19 cellular contexts compared by ENCODE assay signal in genomic region chr22:50435701-50436115, GRCh38. TPM values are rescaled to one million over a fixed set of nuclear protein-coding genes. Genes with fewer than 3 reads are reported as not detected.
DNase-seq lines count a peak whose midpoint lies in the region; ATAC-seq, FAIRE-seq and TF ChIP-seq lines count a peak whose summit lies in the region.
"Had no signal": no experiment of that assay in that cellular context is flagged by ENCODE, and none has a peak within 500 bp of the region (broad histone marks: within the 10 kb centered on the region; RNA-seq: fewer than 3 reads in every experiment).

No MANE protein-coding gene starts in this region.

- H3K79me2 ChIP-seq in keratinocyte (ENCODE audit: control insufficient read depth, insufficient read depth, low read length), result no peaks in the 10 kb centered on the region

- no peaks in the 10 kb centered on the region for H3K4me1 ChIP-seq in heart right ventricle
- H3K4me1 ChIP-seq in keratinocyte (ENCODE audit: control insufficient read depth, extremely low read depth, insufficient read depth, low read length), result peaks cover 9% of the 10 kb centered on the region

- WGBS in heart right ventricle, 2 donors, result 80 to 83% methylated on average over 10 of the region's 10 CpGs

- FAIRE-seq in bronchial epithelial cell (lab: Jason Lieb, UNC) (peak; percentile 76), keratinocyte (lab: Jason Lieb, UNC) (peak; percentile 73)
- FAIRE-seq: H1, K562 had no signal

- no peaks in the 10 kb centered on the region for H4K20me1 ChIP-seq in keratinocyte (ENCODE audit: control insufficient read depth, extremely low read depth, insufficient read depth, low read length)

- TF ChIP-seq CTCF in heart right ventricle (IDR thresholded peaks at IDR 0.05) (no peak), bronchial epithelial cell (IDR thresholded peaks at IDR 0.05; ENCODE audit: insufficient read depth, low read length, severe bottlenecking) (no peak), keratinocyte (optimal IDR thresholded peaks at IDR 0.05 in 1 of 3, IDR thresholded peaks at IDR 0.05 in 1 of 3, conservative IDR thresholded peaks at IDR 0.05 in 1 of 3; ENCODE audit: extremely low read depth in 1 of 3, insufficient read depth in 2 of 3, low read length in 3 of 3) (no peak)

- DNase-seq in Right ventricle myocardium superior, result peak; percentile 23
- no peak for DNase-seq in heart right ventricle
- DNase-seq in bronchial epithelial cell (ENCODE audit: low read depth), result peak; percentile 54
- DNase-seq in keratinocyte (ENCODE audit: low read depth, low spot score), result no peak
- DNase-seq in KBM-7, result no peak
- DNase-seq in amniotic stem cell (lab: John Stamatoyannopoulos, UW), result no peak
- DNase-seq: C1 segment of cervical spinal cord, DMS79, NCI-H1417, NCI-H187, NCI-H2107, NCI-H2227 treated with DMSO at 0.1 percent for 48 hours, NCI-H510A treated with DMSO at 0.1 percent for 48 hours, NCI-H774, OCI-M1 had no signal

- in situ Hi-C loops in KBM-7 (cut with MboI; ENCODE audit: low pct_unique_long_range_greater_than_20kb, low sequenced_read_pairs), result loop anchor here (10.0 kb wide), 1 partner anchor 49 kb away; the partner anchor contains the start of genes ADM2 and MIOX

- ATAC-seq in Right ventricle myocardium superior (ENCODE audit: poor library complexity) (no peak), heart right ventricle (no peak), GM18520 (IDR thresholded peaks at IDR 0.05; ENCODE audit: unreplicated experiment) (no peak)
- ATAC-seq: K562 had no signal

- no peak overlapping the region for H3K9ac ChIP-seq in keratinocyte (ENCODE audit: control insufficient read depth, extremely low read depth, insufficient read depth, low read length)

- H2AFZ ChIP-seq in keratinocyte (ENCODE audit: control insufficient read depth, low read length), result no peak overlapping the region

- H3K4me3 ChIP-seq in heart right ventricle, result no peak overlapping the region
- no peak overlapping the region for H3K4me3 ChIP-seq in bronchial epithelial cell (ENCODE audit: low read depth, low read length)
- H3K4me3 ChIP-seq in keratinocyte (ENCODE audit: control insufficient read depth in 2 of 3, extremely low read depth in 1 of 3, insufficient read depth in 2 of 3, low read depth in 1 of 3, low read length in 3 of 3), result no peak overlapping the region
- H3K4me3 ChIP-seq: K562 had no signal

- H3K27ac ChIP-seq in heart right ventricle, result no peak overlapping the region
- H3K27ac ChIP-seq in keratinocyte (ENCODE audit: control insufficient read depth, insufficient read depth, low read length), result peak overlapping the region; percentile 6

- no peak overlapping the region for H3K4me2 ChIP-seq in keratinocyte (ENCODE audit: control insufficient read depth, extremely low read depth, insufficient read depth, low read depth, low read length)

- H3K9me1 ChIP-seq in keratinocyte (ENCODE audit: control insufficient read depth, extremely low read depth, insufficient read depth, low read length), result no peaks in the 10 kb centered on the region

- H3K27me3 ChIP-seq in heart right ventricle (no peaks in the 10 kb centered on the region), bronchial epithelial cell (ENCODE audit: control insufficient read depth, insufficient read depth, low read length) (no peaks in the 10 kb centered on the region), keratinocyte (ENCODE audit: control insufficient read depth, extremely low read depth, insufficient read depth, low read length) (no peaks in the 10 kb centered on the region)

- H3K36me3 ChIP-seq in heart right ventricle (peaks cover 4 to 84% (median 53%) of the 10 kb centered on the region in 9 donors), bronchial epithelial cell (ENCODE audit: control insufficient read depth, insufficient read depth, low read length) (peaks cover 40% of the 10 kb centered on the region), keratinocyte (ENCODE audit: control insufficient read depth in 2 of 2, extremely low read depth in 1 of 2, insufficient read depth in 2 of 2, low read length in 2 of 2) (peaks cover 14 to 47% of the 10 kb centered on the region in 2 experiments)

- dilution Hi-C loops in keratinocyte (cut with MboI; ENCODE audit: extremely low pct_ligation_motif_present, low sequenced_read_pairs), result no loop called here

- intact Hi-C loops in Right ventricle myocardium superior (cut with DNase I) (no loop called here), heart right ventricle (cut with DNase I) (no loop called here)

- H3K9me3 ChIP-seq in heart right ventricle (no peaks in the 10 kb centered on the region), keratinocyte (ENCODE audit: control insufficient read depth, low read depth, low read length) (no peaks in the 10 kb centered on the region)

RNA-seq across cellular contexts. Expression of gene SBF1, which starts 39.1 kb away (rescaled TPM):
- total RNA-seq in Right ventricle myocardium superior, result 46.6 TPM
- total RNA-seq in heart right ventricle, result 10 to 100 TPM; 41.0 to 73.0 (median 49.7) TPM
- 10 to 100 TPM; 43.2 to 48.6 TPM for polyA plus RNA-seq in heart right ventricle
- total RNA-seq in bronchial epithelial cell, result 123 and 129 TPM in 2 replicates
- polyA plus RNA-seq in keratinocyte, result 16.2 to 34.4 TPM (median 25.8 TPM) in 3 replicates
- 29.5 TPM for polyA plus RNA-seq in keratinocyte (2011; ENCODE audit: low read depth)
- 13.8 and 31.0 TPM in 2 replicates for polyA plus RNA-seq in keratinocyte (2011; cell fraction: cytosol; rRNA removed)
- 54.5 and 72.8 TPM in 2 replicates for polyA plus RNA-seq in keratinocyte (2011; cell fraction: nucleus; rRNA removed)
- 41.6 and 46.7 TPM in 2 replicates for polyA plus RNA-seq in keratinocyte (2012; ENCODE audit: low replicate concordance)
- polyA minus RNA-seq in keratinocyte, result 55.4 to 126 TPM (median 62.6 TPM) in 3 replicates
- polyA minus RNA-seq in keratinocyte (2011; cell fraction: cytosol; rRNA and poly(A)+ RNA removed), result 106 TPM
- 65.5 and 70.3 TPM in 2 replicates for polyA minus RNA-seq in keratinocyte (2011; cell fraction: nucleus; rRNA and poly(A)+ RNA removed)

RNA-seq across cellular contexts. Expression of gene ADM2, which starts 45.6 kb away (rescaled TPM):
- total RNA-seq in Right ventricle myocardium superior (not detected), heart right ventricle (under 1 TPM in 3 of 10 donors, not detected in 7; 0.09 to 0.53 (median 0.15) TPM), bronchial epithelial cell (3.7 and 5.4 TPM in 2 replicates)
- polyA plus RNA-seq in heart right ventricle (under 1 TPM; 0.07 to 0.29 TPM), keratinocyte (0.21 to 0.54 TPM (median 0.27 TPM) in 3 replicates)
- polyA plus RNA-seq in keratinocyte (2011; ENCODE audit: low read depth), result 1.5 TPM
- polyA plus RNA-seq in keratinocyte (2011; cell fraction: cytosol; rRNA removed), result 0.55 and 0.86 TPM in 2 replicates
- polyA plus RNA-seq in keratinocyte (2011; cell fraction: nucleus; rRNA removed), result 1.7 and 2.0 TPM in 2 replicates
- polyA plus RNA-seq in keratinocyte (2012; ENCODE audit: low replicate concordance), result 0.79 and 6.0 TPM in 2 replicates
- polyA minus RNA-seq in keratinocyte, result 0.22 to 0.95 TPM (median 0.46 TPM) in 3 replicates
- 1.2 TPM for polyA minus RNA-seq in keratinocyte (2011; cell fraction: cytosol; rRNA and poly(A)+ RNA removed)
- 0.95 and 1.2 TPM in 2 replicates for polyA minus RNA-seq in keratinocyte (2011; cell fraction: nucleus; rRNA and poly(A)+ RNA removed)

RNA-seq across cellular contexts. Expression of gene MIOX, which starts 51.0 kb away (rescaled TPM):
- not detected for total RNA-seq in Right ventricle myocardium superior
- total RNA-seq in heart right ventricle, result not detected
- not detected for polyA plus RNA-seq in heart right ventricle
- not detected in 2 replicates for total RNA-seq in bronchial epithelial cell
- polyA plus RNA-seq in keratinocyte, result not detected in 3 replicates
- not detected for polyA plus RNA-seq in keratinocyte (2011; ENCODE audit: low read depth)
- not detected in 2 replicates for polyA plus RNA-seq in keratinocyte (2011; cell fraction: cytosol; rRNA removed)
- 0.11 TPM in 1 of 2 replicates, not detected in the other for polyA plus RNA-seq in keratinocyte (2011; cell fraction: nucleus; rRNA removed)
- 0.30 TPM in 1 of 2 replicates, not detected in the other for polyA plus RNA-seq in keratinocyte (2012; ENCODE audit: low replicate concordance)
- polyA minus RNA-seq in keratinocyte, result not detected in 3 replicates
- polyA minus RNA-seq in keratinocyte (2011; cell fraction: cytosol; rRNA and poly(A)+ RNA removed), result not detected
- not detected in 2 replicates for polyA minus RNA-seq in keratinocyte (2011; cell fraction: nucleus; rRNA and poly(A)+ RNA removed)
- total RNA-seq: K562, SK-MEL-5 had no signal

Comparison
In these comparisons a context has a peak if more than half of its experiments do, and no peak if none do; other contexts are left out.
1. DNase-seq: peak in Right ventricle myocardium superior (single experiment) and bronchial epithelial cell (single experiment); none in heart right ventricle (0 of 2), keratinocyte (single experiment), KBM-7 (single experiment) and amniotic stem cell (single experiment).